Comparison of ENCODE assay signal across 17 cellular contexts in genomic region chr2:199147216-199147615, GRCh38.
"Had no signal": no experiment of that assay in that cellular context is flagged by ENCODE, and none has a peak within 500 bp of the region (broad histone marks: within the 10 kb centered on the region; RNA-seq: fewer than 3 reads in every experiment).

No MANE protein-coding gene starts in this region.

- H3K9me3 Mint-ChIP-seq: activated naive CD4-positive, alpha-beta T cell treated with anti-CD3 and anti-CD28 coated beads for 36 hours; activated T-helper 2 cell treated with anti-CD3 and anti-CD28 coated beads, Interferon-gamma antibody, Interleukin-2, Interleukin-4, amounts not matched to agents 10 μg/mL and 5 μg/mL and 100 μg/mL, durations not matched to agents 14 hours and 24 hours and 36 hours; stimulated activated memory B cell treated with anti-CD40 and anti-IgM and Interleukin-4, amounts not matched to agents 10 μg/mL and 1 μg/mL and 100 μg/mL, for 72 hours had no signal

- ATAC-seq: foreskin keratinocyte; mucosa of descending colon; naive thymus-derived CD8-positive, alpha-beta T cell; stimulated activated memory B cell treated with anti-CD40 and anti-IgM and Interleukin-4, amounts not matched to agents 10 μg/mL and 1 μg/mL and 100 μg/mL, for 72 hours had no signal

- H3K36me3 Mint-ChIP-seq: naive thymus-derived CD8-positive, alpha-beta T cell; stimulated activated memory B cell treated with anti-CD40 and anti-IgM and Interleukin-4, amounts not matched to agents 10 μg/mL and 1 μg/mL and 100 μg/mL, for 72 hours had no signal

- H3K27ac Mint-ChIP-seq: activated naive CD4-positive, alpha-beta T cell treated with anti-CD3 and anti-CD28 coated beads for 36 hours; activated T-helper 2 cell treated with anti-CD3 and anti-CD28 coated beads, Interferon-gamma antibody, Interleukin-2, Interleukin-4, amounts not matched to agents 10 μg/mL and 5 μg/mL and 100 μg/mL, durations not matched to agents 14 hours and 24 hours and 36 hours; endodermal cell; naive thymus-derived CD8-positive, alpha-beta T cell; stimulated activated memory B cell treated with anti-CD40 and anti-IgM and Interleukin-4, amounts not matched to agents 10 μg/mL and 1 μg/mL and 100 μg/mL, for 72 hours had no signal

- H3K9me3 ChIP-seq: left ventricle myocardium inferior, mucosa of descending colon had no signal

- H3K4me3 ChIP-seq: cardiac muscle cell, dorsolateral prefrontal cortex, left ventricle myocardium inferior, mucosa of descending colon had no signal

- H3K4me3 Mint-ChIP-seq: activated naive CD4-positive, alpha-beta T cell treated with anti-CD3 and anti-CD28 coated beads for 36 hours; endodermal cell; naive thymus-derived CD8-positive, alpha-beta T cell; stimulated activated memory B cell treated with anti-CD40 and anti-IgM and Interleukin-4, amounts not matched to agents 10 μg/mL and 1 μg/mL and 100 μg/mL, for 72 hours had no signal

- H3K27ac ChIP-seq: cardiac muscle cell, dorsolateral prefrontal cortex, foreskin keratinocyte, left ventricle myocardium inferior had no signal

- DNase-seq: activated CD4-positive, CD25-positive, alpha-beta regulatory T cell treated with anti-CD3 and anti-CD28 coated beads, Interleukin-2, amount 50 U/mL, for 72 hours; activated naive CD4-positive, alpha-beta T cell treated with anti-CD3 and anti-CD28 coated beads for 36 hours; activated T-cell treated with anti-CD3 and anti-CD28 coated beads for 4 hours; dorsolateral prefrontal cortex; endodermal cell; erythroblast; foreskin keratinocyte; glutamatergic neuron; hypothalamus; left ventricle myocardium inferior; mucosa of descending colon; naive thymus-derived CD8-positive, alpha-beta T cell; retina; stimulated activated CD4-positive, alpha-beta T cell treated with anti-CD3 and anti-CD28 coated beads, Interleukin-2, amount 100 ng/mL, for 48 hours had no signal

- H3K36me3 ChIP-seq: cardiac muscle cell, left ventricle myocardium inferior had no signal

- H3K27me3 Mint-ChIP-seq: stimulated activated memory B cell treated with anti-CD40 and anti-IgM and Interleukin-4, amounts not matched to agents 10 μg/mL and 1 μg/mL and 100 μg/mL, for 72 hours had no signal

- H3K27me3 ChIP-seq: cardiac muscle cell, foreskin keratinocyte had no signal

- H3K4me1 Mint-ChIP-seq: endodermal cell; naive thymus-derived CD8-positive, alpha-beta T cell; stimulated activated memory B cell treated with anti-CD40 and anti-IgM and Interleukin-4, amounts not matched to agents 10 μg/mL and 1 μg/mL and 100 μg/mL, for 72 hours had no signal
